Comparison of ENCODE assay signal across 11 cellular contexts in the genomic region with DNA sequence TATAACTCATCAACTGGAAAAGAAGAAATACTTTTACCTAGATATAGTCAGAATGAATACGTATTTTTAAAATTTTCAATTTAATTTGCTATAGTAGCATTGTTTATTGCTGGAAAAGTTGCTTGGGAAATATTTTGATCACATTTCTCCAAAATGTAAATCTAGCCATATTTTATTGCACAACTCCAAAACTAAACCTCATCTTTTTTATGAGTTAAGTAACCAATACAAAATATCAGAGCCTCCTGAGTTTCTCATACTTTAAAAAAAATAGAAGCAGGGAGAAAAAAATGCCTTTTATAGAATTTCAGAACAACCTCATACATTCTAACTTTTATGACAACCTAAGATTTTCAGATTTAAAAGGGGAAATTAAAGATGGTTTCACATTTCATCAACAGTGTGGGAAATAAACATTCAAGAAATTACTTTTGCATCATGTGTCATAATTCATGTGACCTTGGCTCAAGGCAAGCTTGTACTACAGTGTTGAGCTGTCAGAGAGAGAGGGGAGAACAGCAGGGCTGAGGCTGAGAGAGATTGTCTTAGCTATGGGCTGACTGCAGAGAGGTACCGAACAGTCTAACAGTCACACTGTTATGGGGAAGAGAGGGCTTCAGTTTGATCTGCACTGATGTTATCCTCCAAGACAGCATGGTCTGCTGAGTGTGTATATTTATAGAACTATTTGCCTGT.
A peak's percentile ranks its signal among the peaks of the same experiment; 100 is the strongest.
DNase-seq lines count a peak whose midpoint lies in the region; ATAC-seq, FAIRE-seq and TF ChIP-seq lines count a peak whose summit lies in the region.
"Had no signal": no experiment of that assay in that cellular context is flagged by ENCODE, and none has a peak within 500 bp of the region (broad histone marks: within the 10 kb centered on the region; RNA-seq: fewer than 3 reads in every experiment).

No MANE protein-coding gene starts in this region.

- DNase-seq in upper lobe of right lung: no peak
- DNase-seq in NK-92 (lab: John Stamatoyannopoulos, UW; ENCODE audit: unreplicated experiment): no peak
- no peak for DNase-seq in central memory CD4-positive, alpha-beta T cell
- DNase-seq in hepatocyte (ENCODE audit: low spot score): no peak
- DNase-seq: activated naive CD4-positive, alpha-beta T cell treated with anti-CD3 and anti-CD28 coated beads, Interleukin-2, amount 10 ng/mL, durations not matched to agents 7 days and 5 days; effector CD4-positive, alpha-beta T cell; NCI-H2171 had no signal

- H3K79me2 ChIP-seq in hepatocyte: no peaks in the 10 kb centered on the region

- ATAC-seq in GM19328 (IDR thresholded peaks at IDR 0.05; ENCODE audit: unreplicated experiment): peak; percentile 81
- ATAC-seq in HG03039 (IDR thresholded peaks at IDR 0.05; ENCODE audit: unreplicated experiment): peak; percentile 74
- peak; percentile 34 for ATAC-seq in upper lobe of right lung

- peak; percentile 35 for FAIRE-seq in endometrium (lab: Jason Lieb, UNC)

- intact Hi-C loops in upper lobe of right lung (cut with DNase I): no loop called here

- H3K4me3 ChIP-seq in upper lobe of right lung (no peak overlapping the region), hepatocyte (no peak overlapping the region)
- H3K4me3 ChIP-seq: skin epidermis had no signal

- H3K27ac ChIP-seq in upper lobe of right lung (no peak overlapping the region), hepatocyte (no peak overlapping the region)

- H2AFZ ChIP-seq in hepatocyte: no peak overlapping the region

- no peaks in the 10 kb centered on the region for H3K36me3 ChIP-seq in upper lobe of right lung
- H3K36me3 ChIP-seq in hepatocyte (replicated peaks; ENCODE audit: insufficient read depth, low read depth): no peaks in the 10 kb centered on the region

- H4K20me1 ChIP-seq in hepatocyte (ENCODE audit: insufficient read depth, poor library complexity, severe bottlenecking): no peaks in the 10 kb centered on the region

- H3K9me3 ChIP-seq in upper lobe of right lung: no peaks in the 10 kb centered on the region
- H3K9me3 ChIP-seq in hepatocyte (ENCODE audit: low read depth): no peaks in the 10 kb centered on the region

- H3K4me2 ChIP-seq in hepatocyte: no peak overlapping the region

- H3K9me2 ChIP-seq in hepatocyte (replicated peaks; ENCODE audit: insufficient read depth): no peaks in the 10 kb centered on the region

- WGBS in hepatocyte (ENCODE audit: low lambda C conversion rate, missing lambda C conversion rate): 90% methylated on average over 2 of the region's 2 CpGs

- H3K4me1 ChIP-seq in upper lobe of right lung: no peaks in the 10 kb centered on the region
- no peaks in the 10 kb centered on the region for H3K4me1 ChIP-seq in hepatocyte (ENCODE audit: insufficient read depth)

- TF ChIP-seq CTCF in upper lobe of right lung (IDR thresholded peaks at IDR 0.05) (no peak), hepatocyte (IDR thresholded peaks at IDR 0.05; ENCODE audit: poor library complexity) (no peak)

- H3K27me3 ChIP-seq in upper lobe of right lung: no peaks in the 10 kb centered on the region
- H3K27me3 ChIP-seq in hepatocyte: no peaks in the 10 kb centered on the region
